In genomic region chr3:25493786-25494185, GRCh38 we compare ENCODE assay signal across 17 cellular contexts.
DNase-seq lines count a peak whose midpoint lies in the region; ATAC-seq, FAIRE-seq and TF ChIP-seq lines count a peak whose summit lies in the region.
"Had no signal": no experiment of that assay in that cellular context is flagged by ENCODE, and none has a peak within 500 bp of the region (broad histone marks: within the 10 kb centered on the region; RNA-seq: fewer than 3 reads in every experiment).

No MANE protein-coding gene starts in this region.

- peaks cover 58% of the 10 kb centered on the region for H3K9me3 ChIP-seq in mesenchymal stem cell (ENCODE audit: control insufficient read depth, low read length)

- H3K27ac ChIP-seq in mesenchymal stem cell (ENCODE audit: low read length, poor library complexity, severe bottlenecking) = peak overlapping the region; percentile 34
- H3K27ac ChIP-seq: KMS-11, upper lobe of right lung had no signal

- WGBS in mesenchymal stem cell = 83% methylated on average over 1 of the region's 1 CpG

- no peak for ATAC-seq in GM21390 (IDR thresholded peaks at IDR 0.05; ENCODE audit: unreplicated experiment)
- ATAC-seq: gastroesophageal sphincter; stimulated activated memory B cell treated with anti-CD40 and anti-IgM and Interleukin-4, amounts not matched to agents 10 μg/mL and 1 μg/mL and 100 μg/mL, for 72 hours; upper lobe of right lung; WTC11 had no signal

- H3K4me2 ChIP-seq in mesenchymal stem cell (ENCODE audit: low read length, poor library complexity, severe bottlenecking) = no peak overlapping the region
- H3K4me2 ChIP-seq: KMS-11 had no signal

- no peak overlapping the region for H2AK5ac ChIP-seq in mesenchymal stem cell (ENCODE audit: low read length, severe bottlenecking)

- no peak overlapping the region for H4K8ac ChIP-seq in mesenchymal stem cell (ENCODE audit: low read length)

- H3K14ac ChIP-seq in mesenchymal stem cell (ENCODE audit: low read length in 2 of 2) = no peak overlapping the region

- H3K79me1 ChIP-seq in mesenchymal stem cell (replicated peaks; ENCODE audit: low read length, poor library complexity, severe bottlenecking) = no peaks in the 10 kb centered on the region

- no peaks in the 10 kb centered on the region for H3K4me1 ChIP-seq in mesenchymal stem cell (ENCODE audit: control insufficient read depth, insufficient read depth, low read depth, low read length)
- H3K4me1 ChIP-seq: upper lobe of right lung had no signal

- H3K27me3 ChIP-seq in bronchial epithelial cell (ENCODE audit: control insufficient read depth, insufficient read depth, low read length) (no peaks in the 10 kb centered on the region), mesenchymal stem cell (ENCODE audit: control insufficient read depth in 1 of 2, insufficient read depth in 1 of 2, low read length in 2 of 2) (no peaks in the 10 kb centered on the region)
- H3K27me3 ChIP-seq: gastroesophageal sphincter, upper lobe of right lung had no signal

- H2BK12ac ChIP-seq in mesenchymal stem cell (ENCODE audit: low read length in 2 of 2) = no peak overlapping the region

- H3K36me3 ChIP-seq in bronchial epithelial cell (ENCODE audit: control insufficient read depth, insufficient read depth, low read length) (no peaks in the 10 kb centered on the region), mesenchymal stem cell (ENCODE audit: control insufficient read depth in 1 of 2, insufficient read depth in 2 of 2, low read depth in 1 of 2, low read length in 2 of 2) (no peaks in the 10 kb centered on the region)
- H3K36me3 ChIP-seq: gastroesophageal sphincter, upper lobe of right lung had no signal

- FAIRE-seq in bronchial epithelial cell (lab: Jason Lieb, UNC) = no peak

- no peak overlapping the region for H3K4ac ChIP-seq in mesenchymal stem cell (ENCODE audit: low read depth in 1 of 2, low read length in 2 of 2)

- H4K91ac ChIP-seq in mesenchymal stem cell (ENCODE audit: low read length) = no peak overlapping the region

- H3K9ac ChIP-seq in mesenchymal stem cell (ENCODE audit: low read length) = no peak overlapping the region
- H3K9ac ChIP-seq: KMS-11 had no signal

- H3K4me3 ChIP-seq in bronchial epithelial cell (ENCODE audit: low read depth, low read length) (no peak overlapping the region), mesenchymal stem cell (ENCODE audit: insufficient read depth in 1 of 2, low read depth in 1 of 2, low read length in 2 of 2) (no peak overlapping the region)
- H3K4me3 ChIP-seq: gastroesophageal sphincter, upper lobe of right lung had no signal

- no peak overlapping the region for H3K18ac ChIP-seq in mesenchymal stem cell (ENCODE audit: low read depth in 1 of 2, low read length in 2 of 2)

- H2AFZ ChIP-seq in mesenchymal stem cell (ENCODE audit: low read depth, low read length) = no peak overlapping the region

- no peak overlapping the region for H2BK120ac ChIP-seq in mesenchymal stem cell (ENCODE audit: low read depth, low read length)

- H2BK15ac ChIP-seq in mesenchymal stem cell (ENCODE audit: low read depth, poor library complexity, severe bottlenecking) = no peak overlapping the region

- DNase-seq in COLO829 (ENCODE audit: low spot score) (peak; percentile 70), M059J (ENCODE audit: low read depth) (peak; percentile 89), bronchial epithelial cell (ENCODE audit: low read depth) (peak; percentile 67), mesenchymal stem cell (no peak), NCI-H1105 treated with DMSO at 0.1 percent for 48 hours (lab: John Stamatoyannopoulos, UW) (no peak), DMS153 treated with DMSO at 0.1 percent for 48 hours (lab: John Stamatoyannopoulos, UW; ENCODE audit: unreplicated experiment) (no peak), NCI-H526 treated with DMSO at 0.1 percent for 48 hours (lab: John Stamatoyannopoulos, UW) (no peak)
- DNase-seq: activated gamma-delta T cell treated with Interleukin-2 at 50 U/mL for 16 hours; effector CD8-positive, alpha-beta T cell; NCI-H146; NCI-H510A; upper lobe of right lung had no signal

- no peak for TF ChIP-seq CTCF in bronchial epithelial cell (IDR thresholded peaks at IDR 0.05; ENCODE audit: insufficient read depth, low read length, severe bottlenecking)

- H2BK5ac ChIP-seq in mesenchymal stem cell (ENCODE audit: low read depth, low read length, poor library complexity, severe bottlenecking) = no peak overlapping the region

- no peak overlapping the region for H3K23ac ChIP-seq in mesenchymal stem cell (ENCODE audit: low read length in 2 of 2)

Comparison
In these comparisons a context has a peak if more than half of its experiments do, and no peak if none do; other contexts are left out.
1. DNase-seq: peak in COLO829 (single experiment), M059J (single experiment) and bronchial epithelial cell (single experiment); none in mesenchymal stem cell (single experiment), NCI-H1105 treated with DMSO at 0.1 percent for 48 hours (single experiment), DMS153 treated with DMSO at 0.1 percent for 48 hours (single experiment) and NCI-H526 treated with DMSO at 0.1 percent for 48 hours (single experiment).